ENCODE assay signal across 8 cellular contexts in genomic region chr15:90087454-90088154, GRCh38. TPM values are rescaled to one million over a fixed set of nuclear protein-coding genes. Genes with fewer than 3 reads are reported as not detected.
A peak's percentile ranks its signal among the peaks of the same experiment; 100 is the strongest.
DNase-seq lines count a peak whose midpoint lies in the region; ATAC-seq and TF ChIP-seq lines count a peak whose summit lies in the region.

No MANE protein-coding gene starts in this region.

- no peaks in the 10 kb centered on the region for H3K27me3 ChIP-seq in CD4-positive, alpha-beta T cell (ENCODE audit: control insufficient read depth, insufficient read depth, low read length)

- peaks cover 9% of the 10 kb centered on the region for H3K4me1 Mint-ChIP-seq in CD4-positive, alpha-beta T cell (ENCODE audit: low read depth)
- H3K4me1 Mint-ChIP-seq in activated CD8-positive, alpha-beta T cell treated with anti-CD3 and anti-CD28 coated beads, Interleukin-2, amount 10 ng/mL, durations not matched to agents 7 days and 5 days (ENCODE audit: low read depth), result peaks cover 15% of the 10 kb centered on the region
- H3K4me1 Mint-ChIP-seq in nephron progenitor cell, result no peaks in the 10 kb centered on the region

- POLR2A ChIA-PET in CD4-positive, alpha-beta T cell (lab: Charles Lee), result no interaction called here
- POLR2A ChIA-PET in activated CD8-positive, alpha-beta T cell treated with anti-CD3 and anti-CD28 coated beads, Interleukin-2, amount 10 ng/mL, durations not matched to agents 7 days and 5 days (lab: Charles Lee), result interaction anchor here (0.6 to 1.2 kb wide), 2 partner anchors 13 to 114 kb away, joined by 3 to 4 read pairs; no protein-coding TSS in a partner anchor

- no peak overlapping the region for H3K27ac ChIP-seq in CD4-positive, alpha-beta T cell (ENCODE audit: low read depth, low read length)

- intact Hi-C loops in CD4-positive, alpha-beta T cell (cut with DNase I, micrococcal nuclease), result loop anchor here (1.0 to 5.0 kb wide), 4 partner anchors 189 to 347 kb away; no protein-coding TSS in a partner anchor

- H3K27ac Mint-ChIP-seq in CD4-positive, alpha-beta T cell, result peak overlapping the region; percentile 59
- peak overlapping the region; percentile 63 for H3K27ac Mint-ChIP-seq in activated CD8-positive, alpha-beta T cell treated with anti-CD3 and anti-CD28 coated beads, Interleukin-2, amount 10 ng/mL, durations not matched to agents 7 days and 5 days
- no peak overlapping the region for H3K27ac Mint-ChIP-seq in nephron progenitor cell

- peak; percentile 66 for ATAC-seq in CD4-positive, alpha-beta T cell (ENCODE audit: poor library complexity)
- peak; percentile 68 for ATAC-seq in activated CD8-positive, alpha-beta T cell treated with anti-CD3 and anti-CD28 coated beads, Interleukin-2, amount 10 ng/mL, durations not matched to agents 7 days and 5 days
- ATAC-seq in HG03520 (IDR thresholded peaks at IDR 0.05; ENCODE audit: unreplicated experiment) (no peak), HG03442 (IDR thresholded peaks at IDR 0.05; ENCODE audit: unreplicated experiment) (no peak), GM21381 (IDR thresholded peaks at IDR 0.05; ENCODE audit: unreplicated experiment) (no peak)

- H3K27me3 Mint-ChIP-seq in CD4-positive, alpha-beta T cell, result no peaks in the 10 kb centered on the region
- no peaks in the 10 kb centered on the region for H3K27me3 Mint-ChIP-seq in activated CD8-positive, alpha-beta T cell treated with anti-CD3 and anti-CD28 coated beads, Interleukin-2, amount 10 ng/mL, durations not matched to agents 7 days and 5 days (ENCODE audit: low read depth)
- H3K27me3 Mint-ChIP-seq in nephron progenitor cell (ENCODE audit: low read depth, poor library complexity), result no peaks in the 10 kb centered on the region

- H3K9me3 Mint-ChIP-seq in CD4-positive, alpha-beta T cell, result no peaks in the 10 kb centered on the region
- H3K9me3 Mint-ChIP-seq in activated CD8-positive, alpha-beta T cell treated with anti-CD3 and anti-CD28 coated beads, Interleukin-2, amount 10 ng/mL, durations not matched to agents 7 days and 5 days (ENCODE audit: insufficient read depth), result no peaks in the 10 kb centered on the region
- H3K9me3 Mint-ChIP-seq in nephron progenitor cell, result peaks cover 4% of the 10 kb centered on the region

- peaks cover 67% of the 10 kb centered on the region for H3K36me3 Mint-ChIP-seq in CD4-positive, alpha-beta T cell (ENCODE audit: low read depth)
- H3K36me3 Mint-ChIP-seq in activated CD8-positive, alpha-beta T cell treated with anti-CD3 and anti-CD28 coated beads, Interleukin-2, amount 10 ng/mL, durations not matched to agents 7 days and 5 days (ENCODE audit: low read depth), result peaks cover 65% of the 10 kb centered on the region
- peaks cover 76% of the 10 kb centered on the region for H3K36me3 Mint-ChIP-seq in nephron progenitor cell (ENCODE audit: low read depth)

- H3K4me3 Mint-ChIP-seq in CD4-positive, alpha-beta T cell, result no peak overlapping the region
- H3K4me3 Mint-ChIP-seq in activated CD8-positive, alpha-beta T cell treated with anti-CD3 and anti-CD28 coated beads, Interleukin-2, amount 10 ng/mL, durations not matched to agents 7 days and 5 days, result no peak overlapping the region
- no peak overlapping the region for H3K4me3 Mint-ChIP-seq in nephron progenitor cell

- H3K9me3 ChIP-seq in CD4-positive, alpha-beta T cell (ENCODE audit: control insufficient read depth, low read length), result no peaks in the 10 kb centered on the region

- DNase-seq in CD4-positive, alpha-beta T cell, result no peak
- DNase-seq in HCEC 1CT, result peak; percentile 38
- DNase-seq in activated CD8-positive, alpha-beta T cell treated with anti-CD3 and anti-CD28 coated beads, Interleukin-2, amount 10 ng/mL, durations not matched to agents 7 days and 5 days, result peak; percentile 48
- DNase-seq in islet precursor cell, result peak; percentile 76
- no peak for DNase-seq in nephron progenitor cell

- no peak for TF ChIP-seq CTCF in CD4-positive, alpha-beta T cell (IDR thresholded peaks at IDR 0.05)
- TF ChIP-seq CTCF in nephron progenitor cell (IDR thresholded peaks at IDR 0.05), result no peak

- CTCF ChIA-PET in CD4-positive, alpha-beta T cell (lab: Charles Lee), result interaction anchor here (0.7 to 1.7 kb wide), 7 partner anchors 12 to 213 kb away, joined by 3 to 6 read pairs (median 4); no protein-coding TSS in a partner anchor
- CTCF ChIA-PET in activated CD8-positive, alpha-beta T cell treated with anti-CD3 and anti-CD28 coated beads, Interleukin-2, amount 10 ng/mL, durations not matched to agents 7 days and 5 days (lab: Charles Lee), result interaction anchor here (0.7 to 4.8 kb wide), 8 partner anchors 12 to 213 kb away, joined by 3 to 40 read pairs (median 4); partner anchors contain the start of genes CIB1 and IDH2

RNA-seq across cellular contexts. Expression of gene IDH2, which starts 14.7 kb away (rescaled TPM):
- total RNA-seq in CD4-positive, alpha-beta T cell, result 10 to 100 TPM; 38.0 to 38.2 TPM
- total RNA-seq in activated CD8-positive, alpha-beta T cell treated with anti-CD3 and anti-CD28 coated beads, Interleukin-2, amount 10 ng/mL, durations not matched to agents 7 days and 5 days, result 100 to 1,000 TPM; 291 to 301 TPM

Comparison
In these comparisons a context has a peak if more than half of its experiments do, and no peak if none do; other contexts are left out.
1. ATAC-seq: peak in CD4-positive, alpha-beta T cell (single experiment) and activated CD8-positive, alpha-beta T cell treated with anti-CD3 and anti-CD28 coated beads, Interleukin-2, amount 10 ng/mL, durations not matched to agents 7 days and 5 days (single experiment); none in HG03520 (single experiment), HG03442 (single experiment) and GM21381 (single experiment).
2. DNase-seq: peak in HCEC 1CT (single experiment), activated CD8-positive, alpha-beta T cell treated with anti-CD3 and anti-CD28 coated beads, Interleukin-2, amount 10 ng/mL, durations not matched to agents 7 days and 5 days (single experiment) and islet precursor cell (single experiment); none in CD4-positive, alpha-beta T cell (0 of 10) and nephron progenitor cell (single experiment).
3. RNA of gene IDH2, which starts 14.7 kb away (total RNA-seq): 291 to 301 TPM in activated CD8-positive, alpha-beta T cell treated with anti-CD3 and anti-CD28 coated beads, Interleukin-2, amount 10 ng/mL, durations not matched to agents 7 days and 5 days; 38.0 to 38.2 TPM in CD4-positive, alpha-beta T cell; every median in the first group is over 4 times any median in the second.